In genomic region chr6:149234051-149234962, GRCh38 we compare ENCODE assay signal across 8 cellular contexts.
A peak's percentile ranks its signal among the peaks of the same experiment; 100 is the strongest.
DNase-seq lines count a peak whose midpoint lies in the region; ATAC-seq and TF ChIP-seq lines count a peak whose summit lies in the region.

No MANE protein-coding gene starts in this region.

- no peaks in the 10 kb centered on the region for H3K9me3 ChIP-seq in CD8-positive, alpha-beta T cell (ENCODE audit: low read length)
- H3K9me3 ChIP-seq in Panc1 (ENCODE audit: control insufficient read depth, insufficient read depth, low read depth, low read length), result no peaks in the 10 kb centered on the region

- no peaks in the 10 kb centered on the region for H3K27me3 ChIP-seq in CD8-positive, alpha-beta T cell (ENCODE audit: insufficient read depth, low read length)
- H3K27me3 ChIP-seq in Panc1 (ENCODE audit: control insufficient read depth, insufficient read depth, low read length), result no peaks in the 10 kb centered on the region
- H3K27me3 ChIP-seq in mesendoderm (ENCODE audit: insufficient read depth, low read length, poor library complexity), result no peaks in the 10 kb centered on the region

- H2AK5ac ChIP-seq in mesendoderm (ENCODE audit: low read length), result no peak overlapping the region

- no peak overlapping the region for H4K8ac ChIP-seq in mesendoderm (ENCODE audit: low read depth, low read length)

- H3K9ac ChIP-seq in mesendoderm (ENCODE audit: low read length), result no peak overlapping the region

- H3K79me2 ChIP-seq in mesendoderm (ENCODE audit: control insufficient read depth, insufficient read depth, low read length), result no peaks in the 10 kb centered on the region

- in situ Hi-C loops in Panc1 (cut with HindIII; ENCODE audit: low pct_unique_long_range_greater_than_20kb, low sequenced_read_pairs), result no loop called here

- BruUV-seq in Panc1 (replicated peaks; lab: Mats Ljungman, UMichigan), result no TSS peak

- H3K27me3 Mint-ChIP-seq in CD8-positive, alpha-beta T cell (ENCODE audit: low read depth), result no peaks in the 10 kb centered on the region

- H3K4me3 ChIP-seq in CD8-positive, alpha-beta T cell (ENCODE audit: low read depth, low read length), result peak overlapping the region; percentile 1
- no peak overlapping the region for H3K4me3 ChIP-seq in Panc1 (ENCODE audit: low read depth in 2 of 2, low read length in 2 of 2)
- H3K4me3 ChIP-seq in mesendoderm (ENCODE audit: low read length), result no peak overlapping the region

- intact Hi-C loops in CD8-positive, alpha-beta T cell (cut with DNase I, micrococcal nuclease), result loop anchor here (1.0 to 5.0 kb wide), 6 partner anchors 82 to 198 kb away; partner anchors contain the start of gene TAB2 (in 2 of the 2)
- intact Hi-C loops in Panc1 (cut with micrococcal nuclease; ENCODE audit: unreplicated experiment), result no loop called here

- H3K79me1 ChIP-seq in mesendoderm (ENCODE audit: low read length), result no peaks in the 10 kb centered on the region

- H3K36me3 ChIP-seq in CD8-positive, alpha-beta T cell (ENCODE audit: insufficient read depth, low read length), result no peaks in the 10 kb centered on the region
- H3K36me3 ChIP-seq in Panc1 (ENCODE audit: control insufficient read depth, insufficient read depth, low read length), result no peaks in the 10 kb centered on the region
- no peaks in the 10 kb centered on the region for H3K36me3 ChIP-seq in mesendoderm (ENCODE audit: control insufficient read depth, insufficient read depth, low read length)

- H2BK15ac ChIP-seq in mesendoderm (replicated peaks; ENCODE audit: low read depth), result no peak overlapping the region

- TF ChIP-seq CTCF in CD8-positive, alpha-beta T cell (IDR thresholded peaks at IDR 0.05), result no peak
- TF ChIP-seq CTCF in Panc1 (IDR thresholded peaks at IDR 0.05), result no peak

- peak overlapping the region; percentile 93 for H3K27ac Mint-ChIP-seq in CD8-positive, alpha-beta T cell

- H3K56ac ChIP-seq in mesendoderm (ENCODE audit: low read length), result peak overlapping the region; percentile 18

- H3K4me3 Mint-ChIP-seq in CD8-positive, alpha-beta T cell, result peak overlapping the region; percentile 67

- peak overlapping the region; percentile 84 for H3K4ac ChIP-seq in mesendoderm (ENCODE audit: low read depth, low read length)

- DNase-seq in CD8-positive, alpha-beta T cell, result peak in 4 of 7 experiments; percentile 26 to 52 (median 30)
- no peak for DNase-seq in Panc1 (ENCODE audit: low read depth, low spot score)
- peak; percentile 75 for DNase-seq in activated effector memory CD4-positive, alpha-beta T cell treated with anti-CD3 and anti-CD28 coated beads, Interleukin-2, amount 50 U/mL, for 16 hours
- DNase-seq in mesendoderm, result peak; percentile 69
- DNase-seq in NCI-H2107 treated with DMSO at 0.1 percent for 48 hours (lab: John Stamatoyannopoulos, UW; ENCODE audit: unreplicated experiment), result no peak
- no peak for DNase-seq in NCI-H69 (lab: John Stamatoyannopoulos, UW)
- no peak for DNase-seq in NCI-H1092 treated with DMSO at 0.1 percent for 48 hours (lab: John Stamatoyannopoulos, UW)

- CTCF ChIA-PET in CD8-positive, alpha-beta T cell (lab: Charles Lee), result interaction anchor here (1.0 to 1.1 kb wide), 2 partner anchors 185 to 197 kb away, joined by 3 to 5 read pairs; no protein-coding TSS in a partner anchor
- CTCF ChIA-PET in Panc1 (lab: Charles Lee), result no interaction called here

- POLR2A ChIA-PET in CD8-positive, alpha-beta T cell (lab: Charles Lee), result no interaction called here
- POLR2A ChIA-PET in Panc1 (lab: Charles Lee), result no interaction called here

- no peak overlapping the region for H2BK120ac ChIP-seq in mesendoderm (ENCODE audit: low read depth, low read length)

- peaks cover 43% of the 10 kb centered on the region for H3K4me1 Mint-ChIP-seq in CD8-positive, alpha-beta T cell (ENCODE audit: low read depth)

- H3K4me2 ChIP-seq in mesendoderm (ENCODE audit: low read length), result no peak overlapping the region

- no peaks in the 10 kb centered on the region for H3K36me3 Mint-ChIP-seq in CD8-positive, alpha-beta T cell

- H4K5ac ChIP-seq in mesendoderm (ENCODE audit: low read length), result no peak overlapping the region

- ATAC-seq in CD8-positive, alpha-beta T cell, result peak; percentile 65
- ATAC-seq in Panc1, result no peak
- ATAC-seq in GM21367 (IDR thresholded peaks at IDR 0.05; ENCODE audit: unreplicated experiment), result no peak

- peak overlapping the region; percentile 81 for H3K18ac ChIP-seq in mesendoderm (ENCODE audit: low read length)

- peak overlapping the region; percentile 54 for H2BK5ac ChIP-seq in mesendoderm (ENCODE audit: low read length)

- peaks cover 4% of the 10 kb centered on the region for H3K9me3 Mint-ChIP-seq in CD8-positive, alpha-beta T cell

- H3K4me1 ChIP-seq in CD8-positive, alpha-beta T cell (ENCODE audit: insufficient read depth, low read length), result peaks cover 41% of the 10 kb centered on the region
- H3K4me1 ChIP-seq in Panc1 (ENCODE audit: control insufficient read depth, insufficient read depth, low read length) (peaks cover 12% of the 10 kb centered on the region), mesendoderm (ENCODE audit: control insufficient read depth, low read depth, low read length) (peaks cover 13% of the 10 kb centered on the region)

- no peak overlapping the region for H3K23ac ChIP-seq in mesendoderm (ENCODE audit: low read length)

- WGBS in mesendoderm (ENCODE audit: extremely low coverage, insufficient coverage, low lambda C conversion rate), result no CpG with 5 or more reads among the region's 7 CpGs

- peak overlapping the region; percentile 35 for H3K27ac ChIP-seq in CD8-positive, alpha-beta T cell (ENCODE audit: low read depth, low read length)
- H3K27ac ChIP-seq in Panc1 (ENCODE audit: low read length) (peak overlapping the region; percentile 30), mesendoderm (ENCODE audit: low read depth, low read length) (peak overlapping the region; percentile 31)

Comparison
In these comparisons a context has a peak if more than half of its experiments do, and no peak if none do; other contexts are left out.
1. DNase-seq: peak in CD8-positive, alpha-beta T cell (4 of 7), activated effector memory CD4-positive, alpha-beta T cell treated with anti-CD3 and anti-CD28 coated beads, Interleukin-2, amount 50 U/mL, for 16 hours (single experiment) and mesendoderm (single experiment); none in Panc1 (single experiment), NCI-H2107 treated with DMSO at 0.1 percent for 48 hours (single experiment), NCI-H69 (single experiment) and NCI-H1092 treated with DMSO at 0.1 percent for 48 hours (single experiment).
2. Peak in every context shown above with its lines, with median percentiles within 50 percentile points of each other: H3K27ac ChIP-seq.